ENCODE assay signal across 1 cellular context in the genomic region with DNA sequence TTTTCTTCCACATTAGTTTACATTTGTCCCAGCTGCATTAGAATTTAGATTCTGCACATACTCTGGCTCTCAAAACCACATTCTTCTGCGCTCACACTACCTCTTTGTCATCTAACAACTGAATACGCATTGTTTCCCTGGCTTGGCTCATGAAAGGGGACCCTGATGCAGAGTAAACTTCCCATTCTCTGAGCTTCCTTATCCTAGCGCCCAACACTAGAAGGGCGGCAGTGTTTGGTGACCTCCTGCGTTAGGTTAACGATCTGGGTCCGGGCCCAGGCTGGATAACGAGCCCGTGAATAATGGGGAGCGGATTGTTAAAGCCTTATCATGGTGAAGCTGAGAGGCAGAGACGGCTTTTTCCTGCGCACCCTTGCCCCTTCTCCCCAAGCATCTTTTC.
TF ChIP-seq lines count a peak whose summit lies in the region.

No MANE protein-coding gene starts in this region.

TF ChIP-seq in HepG2, 621 proteins besides CTCF, POLR2A, EP300 and RAD21 (continued from another document):
- TF ChIP-seq, protein P1, sequence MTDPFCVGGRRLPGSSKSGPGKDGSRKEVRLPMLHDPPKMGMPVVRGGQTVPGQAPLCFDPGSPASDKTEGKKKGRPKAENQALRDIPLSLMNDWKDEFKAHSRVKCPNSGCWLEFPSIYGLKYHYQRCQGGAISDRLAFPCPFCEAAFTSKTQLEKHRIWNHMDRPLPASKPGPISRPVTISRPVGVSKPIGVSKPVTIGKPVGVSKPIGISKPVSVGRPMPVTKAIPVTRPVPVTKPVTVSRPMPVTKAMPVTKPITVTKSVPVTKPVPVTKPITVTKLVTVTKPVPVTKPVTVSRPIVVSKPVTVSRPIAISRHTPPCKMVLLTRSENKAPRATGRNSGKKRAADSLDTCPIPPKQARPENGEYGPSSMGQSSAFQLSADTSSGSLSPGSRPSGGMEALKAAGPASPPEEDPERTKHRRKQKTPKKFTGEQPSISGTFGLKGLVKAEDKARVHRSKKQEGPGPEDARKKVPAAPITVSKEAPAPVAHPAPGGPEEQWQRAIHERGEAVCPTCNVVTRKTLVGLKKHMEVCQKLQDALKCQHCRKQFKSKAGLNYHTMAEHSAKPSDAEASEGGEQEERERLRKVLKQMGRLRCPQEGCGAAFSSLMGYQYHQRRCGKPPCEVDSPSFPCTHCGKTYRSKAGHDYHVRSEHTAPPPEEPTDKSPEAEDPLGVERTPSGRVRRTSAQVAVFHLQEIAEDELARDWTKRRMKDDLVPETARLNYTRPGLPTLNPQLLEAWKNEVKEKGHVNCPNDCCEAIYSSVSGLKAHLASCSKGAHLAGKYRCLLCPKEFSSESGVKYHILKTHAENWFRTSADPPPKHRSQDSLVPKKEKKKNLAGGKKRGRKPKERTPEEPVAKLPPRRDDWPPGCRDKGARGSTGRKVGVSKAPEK (CRISPR knock-in tag; IDR thresholded peaks at IDR 0.05; ENCODE audit: borderline replicate concordance): no peak
- TF ChIP-seq KLF12 (CRISPR knock-in tag; IDR thresholded peaks at IDR 0.05; ENCODE audit: borderline replicate concordance) (no peak), POLR2G (IDR thresholded peaks at IDR 0.05; ENCODE audit: low read depth, low read length) (0 out of 2 replicates have a peak, but pooled peaks have one; percentile 59), ETV6 (CRISPR knock-in tag; conservative IDR thresholded peaks at IDR 0.05) (no peak), POLR2AphosphoS2 (IDR thresholded peaks at IDR 0.05; ENCODE audit: low read depth, low read length) (no peak), KAT2B (IDR thresholded peaks at IDR 0.05; ENCODE audit: borderline replicate concordance, low read depth, low read length) (no peak), NCOR1 (IDR thresholded peaks at IDR 0.05; ENCODE audit: borderline replicate concordance, low read length) (peak; percentile 37; the same call in 1 of the 2 replicates), RBM22 (optimal IDR thresholded peaks at IDR 0.05; ENCODE audit: low read length) (peak; percentile 84), PHF21A (CRISPR knock-in tag; IDR thresholded peaks at IDR 0.05) (0 out of 2 replicates have a peak, but pooled peaks have one; percentile 29), RARA (CRISPR knock-in tag; IDR thresholded peaks at IDR 0.05) (peak; percentile 35), ZBTB8A (CRISPR knock-in tag; IDR thresholded peaks at IDR 0.05; ENCODE audit: borderline replicate concordance, low read depth) (no peak), FOXA3 (CRISPR knock-in tag; IDR thresholded peaks at IDR 0.05) (peak; percentile 34; the same call in 1 of the 2 replicates), SOX13 (IDR thresholded peaks at IDR 0.05) (peak; percentile 85), SOX13 (CRISPR knock-in tag; conservative IDR thresholded peaks at IDR 0.05 in 1 of 2, IDR thresholded peaks at IDR 0.05 in 1 of 2) (peak in 1 of 2 experiments; percentile 96; a peak in 2 of 4 replicates), MEF2D (CRISPR knock-in tag; IDR thresholded peaks at IDR 0.05) (no peak), ZNF451 (CRISPR knock-in tag; IDR thresholded peaks at IDR 0.05) (no peak), KDM2A (CRISPR knock-in tag; IDR thresholded peaks at IDR 0.05; ENCODE audit: borderline replicate concordance, low read depth) (peak; percentile 51; the same call in 1 of the 2 replicates), GATAD2A (CRISPR knock-in tag; IDR thresholded peaks at IDR 0.05) (peak; percentile 57; the same call in 1 of the 2 replicates), KDM4B (CRISPR knock-in tag; IDR thresholded peaks at IDR 0.05) (0 out of 2 replicates have a peak, but pooled peaks have one; percentile 21)
- TF ChIP-seq, protein P2, sequence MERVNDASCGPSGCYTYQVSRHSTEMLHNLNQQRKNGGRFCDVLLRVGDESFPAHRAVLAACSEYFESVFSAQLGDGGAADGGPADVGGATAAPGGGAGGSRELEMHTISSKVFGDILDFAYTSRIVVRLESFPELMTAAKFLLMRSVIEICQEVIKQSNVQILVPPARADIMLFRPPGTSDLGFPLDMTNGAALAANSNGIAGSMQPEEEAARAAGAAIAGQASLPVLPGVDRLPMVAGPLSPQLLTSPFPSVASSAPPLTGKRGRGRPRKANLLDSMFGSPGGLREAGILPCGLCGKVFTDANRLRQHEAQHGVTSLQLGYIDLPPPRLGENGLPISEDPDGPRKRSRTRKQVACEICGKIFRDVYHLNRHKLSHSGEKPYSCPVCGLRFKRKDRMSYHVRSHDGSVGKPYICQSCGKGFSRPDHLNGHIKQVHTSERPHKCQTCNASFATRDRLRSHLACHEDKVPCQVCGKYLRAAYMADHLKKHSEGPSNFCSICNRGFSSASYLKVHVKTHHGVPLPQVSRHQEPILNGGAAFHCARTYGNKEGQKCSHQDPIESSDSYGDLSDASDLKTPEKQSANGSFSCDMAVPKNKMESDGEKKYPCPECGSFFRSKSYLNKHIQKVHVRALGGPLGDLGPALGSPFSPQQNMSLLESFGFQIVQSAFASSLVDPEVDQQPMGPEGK (CRISPR knock-in tag; IDR thresholded peaks at IDR 0.05): 0 out of 2 replicates have a peak, but pooled peaks have one; percentile 8
- TF ChIP-seq, protein P3, sequence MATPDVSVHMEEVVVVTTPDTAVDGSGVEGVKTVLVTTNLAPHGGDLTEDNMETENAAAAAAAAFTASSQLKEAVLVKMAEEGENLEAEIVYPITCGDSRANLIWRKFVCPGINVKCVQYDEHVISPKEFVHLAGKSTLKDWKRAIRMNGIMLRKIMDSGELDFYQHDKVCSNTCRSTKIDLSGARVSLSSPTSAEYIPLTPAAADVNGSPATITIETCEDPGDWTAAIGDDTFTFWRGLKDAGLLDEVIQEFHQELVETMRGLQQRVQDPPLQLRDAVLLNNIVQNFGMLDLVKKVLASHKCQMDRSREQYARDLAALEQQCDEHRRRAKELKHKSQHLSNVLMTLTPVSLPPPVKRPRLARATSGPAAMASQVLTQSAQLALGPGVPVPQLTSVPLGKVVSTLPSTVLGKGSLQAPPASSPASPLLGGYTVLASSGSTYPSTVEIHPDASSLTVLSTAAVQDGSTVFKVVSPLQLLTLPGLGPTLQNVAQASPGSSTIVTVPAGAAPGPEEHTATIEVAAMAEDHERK (CRISPR knock-in tag; IDR thresholded peaks at IDR 0.05; ENCODE audit: low read depth): no peak
- TF ChIP-seq, protein P4, sequence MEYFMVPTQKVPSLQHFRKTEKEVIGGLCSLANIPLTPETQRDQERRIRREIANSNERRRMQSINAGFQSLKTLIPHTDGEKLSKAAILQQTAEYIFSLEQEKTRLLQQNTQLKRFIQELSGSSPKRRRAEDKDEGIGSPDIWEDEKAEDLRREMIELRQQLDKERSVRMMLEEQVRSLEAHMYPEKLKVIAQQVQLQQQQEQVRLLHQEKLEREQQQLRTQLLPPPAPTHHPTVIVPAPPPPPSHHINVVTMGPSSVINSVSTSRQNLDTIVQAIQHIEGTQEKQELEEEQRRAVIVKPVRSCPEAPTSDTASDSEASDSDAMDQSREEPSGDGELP (IDR thresholded peaks at IDR 0.05; ENCODE audit: borderline replicate concordance, low read depth): peak; percentile 27; the same call in 1 of the 2 replicates
- TF ChIP-seq, protein P5, sequence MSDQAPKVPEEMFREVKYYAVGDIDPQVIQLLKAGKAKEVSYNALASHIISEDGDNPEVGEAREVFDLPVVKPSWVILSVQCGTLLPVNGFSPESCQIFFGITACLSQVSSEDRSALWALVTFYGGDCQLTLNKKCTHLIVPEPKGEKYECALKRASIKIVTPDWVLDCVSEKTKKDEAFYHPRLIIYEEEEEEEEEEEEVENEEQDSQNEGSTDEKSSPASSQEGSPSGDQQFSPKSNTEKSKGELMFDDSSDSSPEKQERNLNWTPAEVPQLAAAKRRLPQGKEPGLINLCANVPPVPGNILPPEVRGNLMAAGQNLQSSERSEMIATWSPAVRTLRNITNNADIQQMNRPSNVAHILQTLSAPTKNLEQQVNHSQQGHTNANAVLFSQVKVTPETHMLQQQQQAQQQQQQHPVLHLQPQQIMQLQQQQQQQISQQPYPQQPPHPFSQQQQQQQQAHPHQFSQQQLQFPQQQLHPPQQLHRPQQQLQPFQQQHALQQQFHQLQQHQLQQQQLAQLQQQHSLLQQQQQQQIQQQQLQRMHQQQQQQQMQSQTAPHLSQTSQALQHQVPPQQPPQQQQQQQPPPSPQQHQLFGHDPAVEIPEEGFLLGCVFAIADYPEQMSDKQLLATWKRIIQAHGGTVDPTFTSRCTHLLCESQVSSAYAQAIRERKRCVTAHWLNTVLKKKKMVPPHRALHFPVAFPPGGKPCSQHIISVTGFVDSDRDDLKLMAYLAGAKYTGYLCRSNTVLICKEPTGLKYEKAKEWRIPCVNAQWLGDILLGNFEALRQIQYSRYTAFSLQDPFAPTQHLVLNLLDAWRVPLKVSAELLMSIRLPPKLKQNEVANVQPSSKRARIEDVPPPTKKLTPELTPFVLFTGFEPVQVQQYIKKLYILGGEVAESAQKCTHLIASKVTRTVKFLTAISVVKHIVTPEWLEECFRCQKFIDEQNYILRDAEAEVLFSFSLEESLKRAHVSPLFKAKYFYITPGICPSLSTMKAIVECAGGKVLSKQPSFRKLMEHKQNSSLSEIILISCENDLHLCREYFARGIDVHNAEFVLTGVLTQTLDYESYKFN (CRISPR knock-in tag; conservative IDR thresholded peaks at IDR 0.05): 0 out of 2 replicates have a peak, but pooled peaks have one; percentile 15
- TF ChIP-seq, protein P6, sequence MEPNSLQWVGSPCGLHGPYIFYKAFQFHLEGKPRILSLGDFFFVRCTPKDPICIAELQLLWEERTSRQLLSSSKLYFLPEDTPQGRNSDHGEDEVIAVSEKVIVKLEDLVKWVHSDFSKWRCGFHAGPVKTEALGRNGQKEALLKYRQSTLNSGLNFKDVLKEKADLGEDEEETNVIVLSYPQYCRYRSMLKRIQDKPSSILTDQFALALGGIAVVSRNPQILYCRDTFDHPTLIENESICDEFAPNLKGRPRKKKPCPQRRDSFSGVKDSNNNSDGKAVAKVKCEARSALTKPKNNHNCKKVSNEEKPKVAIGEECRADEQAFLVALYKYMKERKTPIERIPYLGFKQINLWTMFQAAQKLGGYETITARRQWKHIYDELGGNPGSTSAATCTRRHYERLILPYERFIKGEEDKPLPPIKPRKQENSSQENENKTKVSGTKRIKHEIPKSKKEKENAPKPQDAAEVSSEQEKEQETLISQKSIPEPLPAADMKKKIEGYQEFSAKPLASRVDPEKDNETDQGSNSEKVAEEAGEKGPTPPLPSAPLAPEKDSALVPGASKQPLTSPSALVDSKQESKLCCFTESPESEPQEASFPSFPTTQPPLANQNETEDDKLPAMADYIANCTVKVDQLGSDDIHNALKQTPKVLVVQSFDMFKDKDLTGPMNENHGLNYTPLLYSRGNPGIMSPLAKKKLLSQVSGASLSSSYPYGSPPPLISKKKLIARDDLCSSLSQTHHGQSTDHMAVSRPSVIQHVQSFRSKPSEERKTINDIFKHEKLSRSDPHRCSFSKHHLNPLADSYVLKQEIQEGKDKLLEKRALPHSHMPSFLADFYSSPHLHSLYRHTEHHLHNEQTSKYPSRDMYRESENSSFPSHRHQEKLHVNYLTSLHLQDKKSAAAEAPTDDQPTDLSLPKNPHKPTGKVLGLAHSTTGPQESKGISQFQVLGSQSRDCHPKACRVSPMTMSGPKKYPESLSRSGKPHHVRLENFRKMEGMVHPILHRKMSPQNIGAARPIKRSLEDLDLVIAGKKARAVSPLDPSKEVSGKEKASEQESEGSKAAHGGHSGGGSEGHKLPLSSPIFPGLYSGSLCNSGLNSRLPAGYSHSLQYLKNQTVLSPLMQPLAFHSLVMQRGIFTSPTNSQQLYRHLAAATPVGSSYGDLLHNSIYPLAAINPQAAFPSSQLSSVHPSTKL (CRISPR knock-in tag; IDR thresholded peaks at IDR 0.05): peak; percentile 48; the same call in 1 of the 2 replicates
- TF ChIP-seq, protein P7, sequence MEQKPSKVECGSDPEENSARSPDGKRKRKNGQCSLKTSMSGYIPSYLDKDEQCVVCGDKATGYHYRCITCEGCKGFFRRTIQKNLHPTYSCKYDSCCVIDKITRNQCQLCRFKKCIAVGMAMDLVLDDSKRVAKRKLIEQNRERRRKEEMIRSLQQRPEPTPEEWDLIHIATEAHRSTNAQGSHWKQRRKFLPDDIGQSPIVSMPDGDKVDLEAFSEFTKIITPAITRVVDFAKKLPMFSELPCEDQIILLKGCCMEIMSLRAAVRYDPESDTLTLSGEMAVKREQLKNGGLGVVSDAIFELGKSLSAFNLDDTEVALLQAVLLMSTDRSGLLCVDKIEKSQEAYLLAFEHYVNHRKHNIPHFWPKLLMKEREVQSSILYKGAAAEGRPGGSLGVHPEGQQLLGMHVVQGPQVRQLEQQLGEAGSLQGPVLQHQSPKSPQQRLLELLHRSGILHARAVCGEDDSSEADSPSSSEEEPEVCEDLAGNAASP (CRISPR knock-in tag; IDR thresholded peaks at IDR 0.05; ENCODE audit: borderline replicate concordance): peak; percentile 69; the same call in 1 of the 2 replicates
